Comparison of ENCODE assay signal across 14 cellular contexts in genomic region chr10:3757250-3757637, GRCh38. TPM values are rescaled to one million over a fixed set of nuclear protein-coding genes. Genes with fewer than 3 reads are reported as not detected.
A peak's percentile ranks its signal among the peaks of the same experiment; 100 is the strongest.
DNase-seq lines count a peak whose midpoint lies in the region; ATAC-seq and TF ChIP-seq lines count a peak whose summit lies in the region.
"Had no signal": no experiment of that assay in that cellular context is flagged by ENCODE, and none has a peak within 500 bp of the region (broad histone marks: within the 10 kb centered on the region; RNA-seq: fewer than 3 reads in every experiment).

No MANE protein-coding gene starts in this region.

- H3K4me1 Mint-ChIP-seq in H9, result peaks cover 16 to 18% of the 10 kb centered on the region in 2 experiments
- peaks cover 45% of the 10 kb centered on the region for H3K4me1 Mint-ChIP-seq in central memory CD8-positive, alpha-beta T cell

- H4K8ac ChIP-seq in H9 (replicated peaks; ENCODE audit: insufficient read length, low read depth, low read length), result no peak overlapping the region

- H3K79me1 ChIP-seq in H9 (ENCODE audit: insufficient read depth, low read depth, low read length, poor library complexity, severe bottlenecking), result no peaks in the 10 kb centered on the region

- H4K91ac ChIP-seq in H9 (ENCODE audit: insufficient read length, low read depth, low read length), result no peak overlapping the region

- no peak overlapping the region for H3T11ph ChIP-seq in H9 (ENCODE audit: low read length)

- intact Hi-C loops in spleen (cut with DNase I; ENCODE audit: low total_unique reads), result no loop called here

- H3K4me3 ChIP-seq in Peyer's patch (no peak overlapping the region), spleen (no peak overlapping the region), WERI-Rb-1 (ENCODE audit: low read depth, low read length) (no peak overlapping the region)
- H3K4me3 ChIP-seq: tibial artery had no signal

- H2BK20ac ChIP-seq in H9 (ENCODE audit: low read depth, low read length, poor library complexity, severe bottlenecking), result no peak overlapping the region

- H2BK120ac ChIP-seq in H9 (ENCODE audit: low read depth, low read length, poor library complexity, severe bottlenecking), result no peak overlapping the region

- no peak overlapping the region for H2BK15ac ChIP-seq in H9 (ENCODE audit: low read depth, low read length)

- no peak overlapping the region for H2AK5ac ChIP-seq in H9 (ENCODE audit: insufficient read length, low read length)

- H3K23ac ChIP-seq in H9 (ENCODE audit: insufficient read length, low read depth, low read length), result no peak overlapping the region

- H3K4me3 Mint-ChIP-seq in H9, result no peak overlapping the region
- H3K4me3 Mint-ChIP-seq in central memory CD8-positive, alpha-beta T cell, result peak overlapping the region; percentile 72

- no peaks in the 10 kb centered on the region for H3K9me3 Mint-ChIP-seq in H9
- H3K9me3 Mint-ChIP-seq in central memory CD8-positive, alpha-beta T cell, result no peaks in the 10 kb centered on the region

- TF ChIP-seq POLR2A in Peyer's patch (IDR thresholded peaks at IDR 0.05) (no peak), spleen (IDR thresholded peaks at IDR 0.05) (no peak)

- H3K4me1 ChIP-seq in H9 (ENCODE audit: insufficient read depth, low read length) (no peaks in the 10 kb centered on the region; the same call in 1 of the 2 replicates), Peyer's patch (peaks cover 0 to 14% (median 6%) of the 10 kb centered on the region in 4 donors), spleen (peaks cover 10 to 74% (median 38%) of the 10 kb centered on the region in 6 donors)

- no peaks in the 10 kb centered on the region for H3K27me3 ChIP-seq in H9 (ENCODE audit: insufficient read depth, low read length)
- no peaks in the 10 kb centered on the region for H3K27me3 ChIP-seq in Peyer's patch
- H3K27me3 ChIP-seq in spleen (replicated peaks in 1 of 7), result no peaks in the 10 kb centered on the region
- H3K27me3 ChIP-seq in WERI-Rb-1 (ENCODE audit: insufficient read depth, low read depth, severe bottlenecking), result no peaks in the 10 kb centered on the region
- H3K27me3 ChIP-seq: tibial artery had no signal

- no peak overlapping the region for H3K27ac Mint-ChIP-seq in H9
- H3K27ac Mint-ChIP-seq in central memory CD8-positive, alpha-beta T cell (ENCODE audit: low read depth), result peak overlapping the region; percentile 97

- H3K14ac ChIP-seq in H9 (ENCODE audit: insufficient read depth, low read length), result no peak overlapping the region

- peaks cover 7% of the 10 kb centered on the region for H3K27me3 Mint-ChIP-seq in H9 (ENCODE audit: low read depth)
- no peaks in the 10 kb centered on the region for H3K27me3 Mint-ChIP-seq in central memory CD8-positive, alpha-beta T cell

- no peak overlapping the region for H3K9ac ChIP-seq in H9 (ENCODE audit: extremely low read depth, insufficient read length, low read length)

- H3K4me2 ChIP-seq in H9 (ENCODE audit: insufficient read depth, insufficient read length, low read length), result no peak overlapping the region

- WGBS in H9 (ENCODE audit: extremely low coverage, insufficient read length, low lambda C conversion rate), result no CpG with 5 or more reads among the region's 7 CpGs
- 65 to 81% (median 75%) methylated on average over 7 of the region's 7 CpGs for WGBS in spleen, 5 donors

- no peak overlapping the region for H2BK12ac ChIP-seq in H9 (ENCODE audit: insufficient read length, low read depth, low read length)

- no peak overlapping the region for H2AFZ ChIP-seq in H9 (ENCODE audit: low read length)

- H3K27ac ChIP-seq in H9 (ENCODE audit: insufficient read length, low read depth, low read length) (no peak overlapping the region), Peyer's patch (peak overlapping the region in 3 of 4 donors; percentile 33 to 75 (median 55)), spleen (peak overlapping the region in 6 of 8 donors; percentile 8 to 86 (median 74)), WERI-Rb-1 (no peak overlapping the region)
- H3K27ac ChIP-seq: VCaP had no signal

- H4K5ac ChIP-seq in H9 (ENCODE audit: insufficient read length, low read depth, low read length), result no peak overlapping the region

- H3K56ac ChIP-seq in H9 (ENCODE audit: insufficient read length, low read depth, low read length), result no peak overlapping the region

- no peak for ATAC-seq in central memory CD8-positive, alpha-beta T cell (replicated peaks; ENCODE audit: extremely low read depth, poor library complexity, severe bottlenecking)
- ATAC-seq: right cardiac atrium had no signal

- no peaks in the 10 kb centered on the region for H4K20me1 ChIP-seq in H9 (ENCODE audit: control insufficient read depth, insufficient read depth, insufficient read length)

- H3K9me3 ChIP-seq in H9 (ENCODE audit: control insufficient read depth, low read depth, low read length) (no peaks in the 10 kb centered on the region), Peyer's patch (no peaks in the 10 kb centered on the region), spleen (no peaks in the 10 kb centered on the region), WERI-Rb-1 (ENCODE audit: severe bottlenecking) (no peaks in the 10 kb centered on the region)
- H3K9me3 ChIP-seq: tibial artery had no signal

- H2BK5ac ChIP-seq in H9 (ENCODE audit: insufficient read length, low read length), result no peak overlapping the region

- H3K23me2 ChIP-seq in H9 (ENCODE audit: insufficient read length, low read depth, low read length, poor library complexity, severe bottlenecking), result no peaks in the 10 kb centered on the region

- no peaks in the 10 kb centered on the region for H3K36me3 Mint-ChIP-seq in H9 (ENCODE audit: insufficient read depth in 1 of 3, low read depth in 3 of 3)
- peaks cover 12% of the 10 kb centered on the region for H3K36me3 Mint-ChIP-seq in central memory CD8-positive, alpha-beta T cell (ENCODE audit: insufficient read depth)

- H3K36me3 ChIP-seq in Peyer's patch (no peaks in the 10 kb centered on the region), spleen (no peaks in the 10 kb centered on the region), WERI-Rb-1 (no peaks in the 10 kb centered on the region)
- H3K36me3 ChIP-seq: tibial artery had no signal

- no peaks in the 10 kb centered on the region for H3K79me2 ChIP-seq in H9 (ENCODE audit: insufficient read depth, low read length)

- no peak for TF ChIP-seq CTCF in H9 (conservative IDR thresholded peaks at IDR 0.05)
- no peak for TF ChIP-seq CTCF in Peyer's patch (IDR thresholded peaks at IDR 0.05)
- no peak for TF ChIP-seq CTCF in spleen (IDR thresholded peaks at IDR 0.05 in 8 of 11, conservative IDR thresholded peaks at IDR 0.05 in 3 of 11)
- TF ChIP-seq CTCF in WERI-Rb-1 (IDR thresholded peaks at IDR 0.05; ENCODE audit: low read depth, low read length), result no peak

- DNase-seq in H9, result peak; percentile 4
- peak in 1 of 3 donors; percentile 47 for DNase-seq in Peyer's patch
- DNase-seq in central memory CD8-positive, alpha-beta T cell (ENCODE audit: low spot score in 2 of 2), result no peak
- no peak for DNase-seq in spleen
- DNase-seq in DMS 273 treated with DMSO at 0.1 percent for 48 hours (lab: John Stamatoyannopoulos, UW), result no peak
- DNase-seq in NCI-H226, result no peak
- no peak for DNase-seq in WERI-Rb-1
- no peak for DNase-seq in central memory CD4-positive, alpha-beta T cell
- DNase-seq: COR-L47, NCI-H446 treated with DMSO at 0.1 percent for 48 hours, right cardiac atrium, SIG-M5, tibial artery had no signal

- H3K4ac ChIP-seq in H9 (ENCODE audit: low read depth, low read length), result no peak overlapping the region

- H3K18ac ChIP-seq in H9 (ENCODE audit: insufficient read length, low read depth, low read length), result no peak overlapping the region

RNA-seq across cellular contexts. Expression of gene KLF6, which starts 27.8 kb away (rescaled TPM):
- total RNA-seq in H9 (2021) (19.3 and 20.9 TPM in 2 replicates), Peyer's patch (100 to 1,000 TPM in 3 of 4 donors, 10 to 100 TPM in 1; 92.5 to 180 (median 145) TPM), spleen (100 to 1,000 TPM in 5 of 7 donors, 10 to 100 TPM in 2; 65.0 to 211 (median 135) TPM)
- 10 to 100 TPM; 18.8 to 26.6 (median 19.6) TPM for polyA plus RNA-seq in spleen

Comparison
In these comparisons a context has a peak if more than half of its experiments do, and no peak if none do; other contexts are left out.
1. H3K27ac ChIP-seq: peak in Peyer's patch (3 of 4) and spleen (6 of 8); none in H9 (single experiment) and WERI-Rb-1 (single experiment).